In genomic region chr3:29314727-29315088, GRCh38 we compare ENCODE assay signal across 22 cellular contexts.
"Had no signal": no experiment of that assay in that cellular context is flagged by ENCODE, and none has a peak within 500 bp of the region (broad histone marks: within the 10 kb centered on the region; RNA-seq: fewer than 3 reads in every experiment).

No MANE protein-coding gene starts in this region.

- H3K27me3 ChIP-seq: hepatocyte, left lung, stomach, uterus had no signal

- H3K4me2 ChIP-seq: hepatocyte had no signal

- DNase-seq: activated CD8-positive, alpha-beta memory T cell treated with anti-CD3 and anti-CD28 coated beads for 24 hours; activated CD8-positive, alpha-beta memory T cell treated with anti-CD3 and anti-CD28 coated beads, Interleukin-2, amount 50 U/mL, for 4 hours; activated naive CD4-positive, alpha-beta T cell; activated T-cell treated with anti-CD3 and anti-CD28 coated beads, Interleukin-2, amount 50 U/mL, for 24 hours; amniotic stem cell; cerebellar nuclear complex; glutamatergic neuron; kidney glomerular epithelial cell; left lung; natural killer cell; retina; stimulated activated CD4-positive, alpha-beta T cell treated with anti-CD3 and anti-CD28 coated beads, Interleukin-2, amount 100 ng/mL, for 24 hours; stomach; T1000; trophoblast cell; uterus had no signal

- H2AFZ ChIP-seq: hepatocyte had no signal

- H3K9me3 ChIP-seq: left lung, stomach, uterus had no signal

- ATAC-seq: activated T-helper 17 cell treated with anti-CD3 and anti-CD28 coated beads, Interleukin-2, amount 50 U/mL, for 72 hours; natural killer cell; stimulated activated effector memory CD8-positive, alpha-beta T cell treated with anti-CD3 and anti-CD28 coated beads, Interleukin-12 subunit alpha, Interleukin-12 subunit beta, amount 100 ng/mL, for 72 hours; WTC11 had no signal

- H3K27ac ChIP-seq: hepatocyte, left lung, skin epidermis, stomach, uterus had no signal

- H3K4me3 ChIP-seq: coronary artery, hepatocyte, left lung, skin epidermis, stomach, uterus had no signal

- H3K36me3 ChIP-seq: left lung, stomach, uterus had no signal
